24 cellular contexts compared by ENCODE assay signal in genomic region chr16:58836427-58836826, GRCh38.
"Had no signal": no experiment of that assay in that cellular context is flagged by ENCODE, and none has a peak within 500 bp of the region (broad histone marks: within the 10 kb centered on the region; RNA-seq: fewer than 3 reads in every experiment).

No MANE protein-coding gene starts in this region.

- ATAC-seq: Panc1, PC-3, T-cell had no signal

- H3K4me3 ChIP-seq: MG63 had no signal

- H3K4me3 Mint-ChIP-seq: T-cell; T-helper 1 cell treated with Interleukin-12 subunit alpha and Interleukin-12 subunit beta and Interleukin-4 antibody, amounts not matched to agents 30 μg/mL and 1 μg/mL, for 36 hours had no signal

- H3K9ac ChIP-seq: SK-N-SH had no signal

- H3K36me3 Mint-ChIP-seq: T-cell had no signal

- DNase-seq: Karpas-422, KG1, MG63, NCI-H1092, NCI-H1105 treated with DMSO at 0.1 percent for 48 hours, NCI-H1417 treated with DMSO at 0.1 percent for 48 hours, NCI-H146, NCI-H1694 treated with DMSO at 0.1 percent for 48 hours, NCI-H1930, NCI-H2081, NCI-H2107, NCI-H2227 treated with DMSO at 0.1 percent for 48 hours, NCI-H524, NCI-H526 treated with DMSO at 0.1 percent for 48 hours, NCI-H748 treated with DMSO at 0.1 percent for 48 hours, PC-3, SHP77, SK-N-SH, SW 1271, T-cell had no signal

- H3K9me3 ChIP-seq: MG63, SK-N-SH had no signal

- H3K4me2 ChIP-seq: SK-N-SH had no signal

- H3K9me3 Mint-ChIP-seq: T-cell; T-helper 1 cell treated with Interleukin-12 subunit alpha and Interleukin-12 subunit beta and Interleukin-4 antibody, amounts not matched to agents 30 μg/mL and 1 μg/mL, for 36 hours had no signal

- H3K27ac ChIP-seq: HL-60, RWPE1 had no signal

- H3K27ac Mint-ChIP-seq: T-cell; T-helper 1 cell treated with Interleukin-12 subunit alpha and Interleukin-12 subunit beta and Interleukin-4 antibody, amounts not matched to agents 30 μg/mL and 1 μg/mL, for 36 hours had no signal

- H3K36me3 ChIP-seq: MG63 had no signal

- H3K9me2 ChIP-seq: SK-N-SH had no signal

- H3K27me3 ChIP-seq: MG63 had no signal
